8 cellular contexts compared by ENCODE assay signal in the genomic region with DNA sequence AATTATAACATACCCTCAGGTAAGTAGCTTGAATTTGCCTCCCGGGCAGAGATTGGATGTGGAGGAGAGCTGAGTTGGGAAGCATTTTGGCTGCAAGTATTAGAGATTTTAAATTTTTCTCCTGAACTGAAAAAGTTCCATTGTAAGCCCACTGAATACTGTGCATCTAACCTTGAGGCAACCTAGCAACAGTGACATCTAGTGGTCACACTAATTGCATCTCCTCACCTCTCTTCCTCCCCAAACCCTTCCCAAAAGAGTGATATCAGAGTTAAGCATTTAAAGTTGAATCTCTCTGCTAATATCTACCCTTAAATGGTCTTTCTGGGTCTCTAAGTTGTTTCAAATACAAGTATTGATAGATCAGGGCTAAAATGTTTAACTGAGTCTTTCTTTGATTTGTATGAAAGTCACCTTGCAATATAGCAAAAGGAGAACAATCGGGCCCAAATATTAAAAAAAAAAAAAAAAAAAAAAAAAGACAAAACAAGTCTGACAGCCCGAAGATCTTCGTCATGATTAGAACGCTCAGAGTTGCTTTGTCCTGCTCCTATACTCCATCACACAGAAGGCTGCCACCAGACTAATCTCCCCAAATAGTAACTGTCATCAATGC. TPM values are rescaled to one million over a fixed set of nuclear protein-coding genes. Genes with fewer than 3 reads are reported as not detected.
DNase-seq lines count a peak whose midpoint lies in the region; ATAC-seq, FAIRE-seq and TF ChIP-seq lines count a peak whose summit lies in the region.

No MANE protein-coding gene starts in this region.

- H3K4me3 ChIP-seq in HL-60 (replicated peaks; ENCODE audit: insufficient read depth, low read length) (no peak overlapping the region), testis (peak overlapping the region in 1 of 2 donors; percentile 13)

- peak; percentile 72 for ATAC-seq in GM19397 (IDR thresholded peaks at IDR 0.05; ENCODE audit: unreplicated experiment)

- POLR2A ChIA-PET in activated CD4-positive, alpha-beta memory T cell treated with anti-CD3 and anti-CD28 coated beads, Interleukin-2, amount 10 ng/mL, durations not matched to agents 7 days and 5 days (lab: Charles Lee): no interaction called here

- no peak overlapping the region for H3K27ac ChIP-seq in HL-60 (replicated peaks)
- H3K27ac ChIP-seq in testis: no peak overlapping the region

- no peak overlapping the region for H3K4me3 Mint-ChIP-seq in activated CD4-positive, alpha-beta memory T cell treated with anti-CD3 and anti-CD28 coated beads, Interleukin-2, amount 10 ng/mL, durations not matched to agents 7 days and 5 days

- H3K36me3 Mint-ChIP-seq in activated CD4-positive, alpha-beta memory T cell treated with anti-CD3 and anti-CD28 coated beads, Interleukin-2, amount 10 ng/mL, durations not matched to agents 7 days and 5 days (ENCODE audit: low read depth): no peaks in the 10 kb centered on the region

- intact Hi-C loops in testis (cut with DNase I; ENCODE audit: low total_unique reads): no loop called here

- H3K27me3 ChIP-seq in HL-60 (ENCODE audit: insufficient read depth, poor library complexity, severe bottlenecking): no peaks in the 10 kb centered on the region
- no peaks in the 10 kb centered on the region for H3K27me3 ChIP-seq in testis

- peaks cover 10% of the 10 kb centered on the region for H3K27me3 Mint-ChIP-seq in activated CD4-positive, alpha-beta memory T cell treated with anti-CD3 and anti-CD28 coated beads, Interleukin-2, amount 10 ng/mL, durations not matched to agents 7 days and 5 days

- no peaks in the 10 kb centered on the region for H3K36me3 ChIP-seq in testis (ENCODE audit: low read depth, missing control alignments)

- in situ Hi-C loops in T47D (cut with HindIII; ENCODE audit: low pct_unique_long_range_greater_than_20kb, low sequenced_read_pairs): no loop called here

- TF ChIP-seq CTCF in HL-60 (IDR thresholded peaks at IDR 0.05; ENCODE audit: insufficient read depth, low read length): peak; percentile 78
- peak in 2 of 3 experiments; percentile 52 to 64 for TF ChIP-seq CTCF in testis (IDR thresholded peaks at IDR 0.05)

- FAIRE-seq in islet of Langerhans (lab: Jason Lieb, UNC): peak; percentile 76

- no peaks in the 10 kb centered on the region for H3K4me1 Mint-ChIP-seq in activated CD4-positive, alpha-beta memory T cell treated with anti-CD3 and anti-CD28 coated beads, Interleukin-2, amount 10 ng/mL, durations not matched to agents 7 days and 5 days

- no peak overlapping the region for H3K27ac Mint-ChIP-seq in activated CD4-positive, alpha-beta memory T cell treated with anti-CD3 and anti-CD28 coated beads, Interleukin-2, amount 10 ng/mL, durations not matched to agents 7 days and 5 days

- H3K4me1 ChIP-seq in testis: no peaks in the 10 kb centered on the region

- CTCF ChIA-PET in activated CD4-positive, alpha-beta memory T cell treated with anti-CD3 and anti-CD28 coated beads, Interleukin-2, amount 10 ng/mL, durations not matched to agents 7 days and 5 days (lab: Charles Lee): interaction anchor here (0.7 to 2.9 kb wide), 4 partner anchors 22 to 1149 kb away, joined by 3 to 11 read pairs (median 4); no protein-coding TSS in a partner anchor

- WGBS in testis, 2 donors: 36 to 40% methylated on average over 5 of the region's 5 CpGs

- TF ChIP-seq POLR2A in testis (IDR thresholded peaks at IDR 0.05): no peak

- DNase-seq in DMS53 treated with DMSO at 0.1 percent for 48 hours (lab: John Stamatoyannopoulos, UW; ENCODE audit: unreplicated experiment): peak; percentile 78
- peak; percentile 3 to 14 for DNase-seq in HL-60 (ENCODE audit: low read depth in 1 of 2, low spot score in 1 of 2)
- peak; percentile 26 for DNase-seq in NCI-H82 treated with DMSO at 0.1 percent for 48 hours (lab: John Stamatoyannopoulos, UW; ENCODE audit: unreplicated experiment)
- DNase-seq in T47D (ENCODE audit: low read depth in 1 of 2, low spot score in 1 of 2): peak; percentile 12 to 53
- peak; percentile 34 for DNase-seq in testis
- DNase-seq in activated CD4-positive, alpha-beta memory T cell treated with anti-CD3 and anti-CD28 coated beads, Interleukin-2, amount 10 ng/mL, durations not matched to agents 7 days and 5 days: no peak

- no peaks in the 10 kb centered on the region for H3K9me3 ChIP-seq in testis

- H3K9me3 Mint-ChIP-seq in activated CD4-positive, alpha-beta memory T cell treated with anti-CD3 and anti-CD28 coated beads, Interleukin-2, amount 10 ng/mL, durations not matched to agents 7 days and 5 days: no peaks in the 10 kb centered on the region

RNA-seq across cellular contexts. Expression of a gene that starts 40.4 kb away (rescaled TPM):
- total RNA-seq in testis: 1 to 10 TPM; 2.3 to 2.6 TPM
- polyA plus RNA-seq in testis (ENCODE audit: insufficient read depth, low read depth, low replicate concordance): 1.3 TPM
- not detected for total RNA-seq in activated CD4-positive, alpha-beta memory T cell treated with anti-CD3 and anti-CD28 coated beads, Interleukin-2, amount 10 ng/mL, durations not matched to agents 7 days and 5 days

RNA-seq across cellular contexts. Expression of a gene that starts 52.4 kb away (rescaled TPM):
- total RNA-seq in testis: 10 to 100 TPM; 17.1 to 24.4 TPM
- 28.6 TPM for polyA plus RNA-seq in testis (ENCODE audit: insufficient read depth, low read depth, low replicate concordance)
- 10 to 100 TPM; 16.0 to 16.1 TPM for total RNA-seq in activated CD4-positive, alpha-beta memory T cell treated with anti-CD3 and anti-CD28 coated beads, Interleukin-2, amount 10 ng/mL, durations not matched to agents 7 days and 5 days

RNA-seq across cellular contexts. Expression of a gene that starts 59.7 kb away (rescaled TPM):
- 10 to 100 TPM in 1 of 2 donors, 1 to 10 TPM in 1; 7.3 to 10.1 TPM for total RNA-seq in testis
- polyA plus RNA-seq in testis (ENCODE audit: insufficient read depth, low read depth, low replicate concordance): 6.6 TPM
- not detected for total RNA-seq in activated CD4-positive, alpha-beta memory T cell treated with anti-CD3 and anti-CD28 coated beads, Interleukin-2, amount 10 ng/mL, durations not matched to agents 7 days and 5 days

Comparison
In these comparisons a context has a peak if more than half of its experiments do, and no peak if none do; other contexts are left out.
1. RNA of a gene that starts 59.7 kb away (total RNA-seq): 7.3 to 10.1 TPM in testis; not detected in activated CD4-positive, alpha-beta memory T cell treated with anti-CD3 and anti-CD28 coated beads, Interleukin-2, amount 10 ng/mL, durations not matched to agents 7 days and 5 days; every median in the first group is over 4 times any median in the second.